2 cellular contexts compared by ENCODE assay signal in genomic region chr3:172070799-172071198, GRCh38.
TF ChIP-seq lines count a peak whose summit lies in the region.

No MANE protein-coding gene starts in this region.

TF ChIP-seq in HepG2, 621 proteins besides CTCF, POLR2A, EP300 and RAD21:
- TF ChIP-seq MAFF (IDR thresholded peaks at IDR 0.05; ENCODE audit: low read depth, low read length), result peak; percentile 85
- no peak for TF ChIP-seq ZNF205 (CRISPR knock-in tag; IDR thresholded peaks at IDR 0.05)
- TF ChIP-seq MAFK (conservative IDR thresholded peaks at IDR 0.05 in 1 of 2, IDR thresholded peaks at IDR 0.05 in 1 of 2; ENCODE audit: low read length in 2 of 2), result peak; percentile 80 to 89

TF ChIP-seq in liver, 16 proteins besides CTCF, POLR2A, EP300 and RAD21:
- no peak for TF ChIP-seq HNF4A (conservative IDR thresholded peaks at IDR 0.05)
